1 cellular context compared by ENCODE assay signal in the genomic region with DNA sequence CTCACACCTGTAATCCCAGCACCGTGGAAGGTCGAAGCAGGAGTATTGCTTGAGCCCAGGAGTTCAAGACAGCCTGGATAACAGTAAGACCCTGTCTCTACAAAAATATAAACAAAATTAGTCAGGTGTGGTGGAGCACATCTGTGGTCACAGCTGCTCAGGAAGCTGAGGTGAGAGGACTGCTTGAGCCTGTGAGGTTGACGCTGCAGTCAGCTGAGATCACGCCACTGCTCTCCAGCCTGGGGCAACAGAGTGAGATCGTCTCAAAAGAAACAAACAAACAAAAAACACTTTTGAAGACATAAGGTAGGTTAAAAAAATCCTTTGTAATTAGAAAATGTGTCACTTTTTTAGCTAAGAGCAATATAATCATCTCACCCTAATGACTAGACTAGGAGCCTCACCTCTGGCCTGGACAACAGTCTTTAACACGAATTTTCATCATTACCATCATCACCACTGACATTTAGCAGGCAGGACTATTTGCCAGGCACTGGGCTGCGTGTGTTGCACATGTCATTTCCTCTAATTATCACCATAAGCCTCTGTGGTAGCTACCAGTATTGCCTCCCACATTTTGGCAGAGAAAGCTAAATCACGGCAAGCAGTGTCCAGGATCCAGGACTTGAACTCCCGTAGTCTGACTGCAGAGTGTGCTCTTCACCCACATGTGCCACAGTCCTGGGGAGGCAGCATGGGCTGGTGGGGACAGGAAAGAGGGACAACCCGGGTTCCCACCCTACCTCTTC.
TF ChIP-seq lines count a peak whose summit lies in the region.

No MANE protein-coding gene starts in this region.

TF ChIP-seq in GM23338, 12 proteins besides CTCF, POLR2A, EP300 and RAD21 (continued from another document):
- TF ChIP-seq, protein P1, sequence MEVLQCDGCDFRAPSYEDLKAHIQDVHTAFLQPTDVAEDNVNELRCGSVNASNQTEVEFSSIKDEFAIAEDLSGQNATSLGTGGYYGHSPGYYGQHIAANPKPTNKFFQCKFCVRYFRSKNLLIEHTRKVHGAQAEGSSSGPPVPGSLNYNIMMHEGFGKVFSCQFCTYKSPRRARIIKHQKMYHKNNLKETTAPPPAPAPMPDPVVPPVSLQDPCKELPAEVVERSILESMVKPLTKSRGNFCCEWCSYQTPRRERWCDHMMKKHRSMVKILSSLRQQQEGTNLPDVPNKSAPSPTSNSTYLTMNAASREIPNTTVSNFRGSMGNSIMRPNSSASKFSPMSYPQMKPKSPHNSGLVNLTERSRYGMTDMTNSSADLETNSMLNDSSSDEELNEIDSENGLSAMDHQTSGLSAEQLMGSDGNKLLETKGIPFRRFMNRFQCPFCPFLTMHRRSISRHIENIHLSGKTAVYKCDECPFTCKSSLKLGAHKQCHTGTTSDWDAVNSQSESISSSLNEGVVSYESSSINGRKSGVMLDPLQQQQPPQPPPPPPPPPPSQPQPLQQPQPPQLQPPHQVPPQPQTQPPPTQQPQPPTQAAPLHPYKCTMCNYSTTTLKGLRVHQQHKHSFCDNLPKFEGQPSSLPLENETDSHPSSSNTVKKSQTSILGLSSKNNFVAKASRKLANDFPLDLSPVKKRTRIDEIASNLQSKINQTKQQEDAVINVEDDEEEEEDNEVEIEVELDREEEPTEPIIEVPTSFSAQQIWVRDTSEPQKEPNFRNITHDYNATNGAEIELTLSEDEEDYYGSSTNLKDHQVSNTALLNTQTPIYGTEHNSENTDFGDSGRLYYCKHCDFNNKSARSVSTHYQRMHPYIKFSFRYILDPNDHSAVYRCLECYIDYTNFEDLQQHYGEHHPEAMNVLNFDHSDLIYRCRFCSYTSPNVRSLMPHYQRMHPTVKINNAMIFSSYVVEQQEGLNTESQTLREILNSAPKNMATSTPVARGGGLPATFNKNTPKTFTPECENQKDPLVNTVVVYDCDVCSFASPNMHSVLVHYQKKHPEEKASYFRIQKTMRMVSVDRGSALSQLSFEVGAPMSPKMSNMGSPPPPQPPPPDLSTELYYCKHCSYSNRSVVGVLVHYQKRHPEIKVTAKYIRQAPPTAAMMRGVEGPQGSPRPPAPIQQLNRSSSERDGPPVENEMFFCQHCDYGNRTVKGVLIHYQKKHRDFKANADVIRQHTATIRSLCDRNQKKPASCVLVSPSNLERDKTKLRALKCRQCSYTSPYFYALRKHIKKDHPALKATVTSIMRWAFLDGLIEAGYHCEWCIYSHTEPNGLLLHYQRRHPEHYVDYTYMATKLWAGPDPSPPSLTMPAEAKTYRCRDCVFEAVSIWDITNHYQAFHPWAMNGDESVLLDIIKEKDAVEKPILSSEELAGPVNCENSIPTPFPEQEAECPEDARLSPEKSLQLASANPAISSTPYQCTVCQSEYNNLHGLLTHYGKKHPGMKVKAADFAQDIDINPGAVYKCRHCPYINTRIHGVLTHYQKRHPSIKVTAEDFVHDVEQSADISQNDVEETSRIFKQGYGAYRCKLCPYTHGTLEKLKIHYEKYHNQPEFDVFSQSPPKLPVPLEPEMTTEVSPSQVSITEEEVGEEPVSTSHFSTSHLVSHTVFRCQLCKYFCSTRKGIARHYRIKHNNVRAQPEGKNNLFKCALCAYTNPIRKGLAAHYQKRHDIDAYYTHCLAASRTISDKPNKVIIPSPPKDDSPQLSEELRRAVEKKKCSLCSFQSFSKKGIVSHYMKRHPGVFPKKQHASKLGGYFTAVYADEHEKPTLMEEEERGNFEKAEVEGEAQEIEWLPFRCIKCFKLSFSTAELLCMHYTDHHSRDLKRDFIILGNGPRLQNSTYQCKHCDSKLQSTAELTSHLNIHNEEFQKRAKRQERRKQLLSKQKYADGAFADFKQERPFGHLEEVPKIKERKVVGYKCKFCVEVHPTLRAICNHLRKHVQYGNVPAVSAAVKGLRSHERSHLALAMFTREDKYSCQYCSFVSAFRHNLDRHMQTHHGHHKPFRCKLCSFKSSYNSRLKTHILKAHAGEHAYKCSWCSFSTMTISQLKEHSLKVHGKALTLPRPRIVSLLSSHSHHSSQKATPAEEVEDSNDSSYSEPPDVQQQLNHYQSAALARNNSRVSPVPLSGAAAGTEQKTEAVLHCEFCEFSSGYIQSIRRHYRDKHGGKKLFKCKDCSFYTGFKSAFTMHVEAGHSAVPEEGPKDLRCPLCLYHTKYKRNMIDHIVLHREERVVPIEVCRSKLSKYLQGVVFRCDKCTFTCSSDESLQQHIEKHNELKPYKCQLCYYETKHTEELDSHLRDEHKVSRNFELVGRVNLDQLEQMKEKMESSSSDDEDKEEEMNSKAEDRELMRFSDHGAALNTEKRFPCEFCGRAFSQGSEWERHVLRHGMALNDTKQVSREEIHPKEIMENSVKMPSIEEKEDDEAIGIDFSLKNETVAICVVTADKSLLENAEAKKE (CRISPR knock-in tag; IDR thresholded peaks at IDR 0.05) = no peak
- TF ChIP-seq NANOG (IDR thresholded peaks at IDR 0.05; ENCODE audit: borderline replicate concordance) (no peak), ETS1 (IDR thresholded peaks at IDR 0.05) (no peak), ZNF114 (CRISPR knock-in tag; IDR thresholded peaks at IDR 0.05) (no peak), CREB1 (CRISPR knock-in tag; IDR thresholded peaks at IDR 0.05; ENCODE audit: low read depth) (no peak), EZH2phosphoT487 (IDR thresholded peaks at IDR 0.05; ENCODE audit: unreplicated experiment) (no peak), REST (IDR thresholded peaks at IDR 0.05; ENCODE audit: unreplicated experiment) (no peak), ZNF331 (CRISPR knock-in tag; IDR thresholded peaks at IDR 0.05; ENCODE audit: low read depth) (no peak), STAT1 (IDR thresholded peaks at IDR 0.05; ENCODE audit: unreplicated experiment) (no peak)
